Comparison of ENCODE assay signal across 16 cellular contexts in the genomic region with DNA sequence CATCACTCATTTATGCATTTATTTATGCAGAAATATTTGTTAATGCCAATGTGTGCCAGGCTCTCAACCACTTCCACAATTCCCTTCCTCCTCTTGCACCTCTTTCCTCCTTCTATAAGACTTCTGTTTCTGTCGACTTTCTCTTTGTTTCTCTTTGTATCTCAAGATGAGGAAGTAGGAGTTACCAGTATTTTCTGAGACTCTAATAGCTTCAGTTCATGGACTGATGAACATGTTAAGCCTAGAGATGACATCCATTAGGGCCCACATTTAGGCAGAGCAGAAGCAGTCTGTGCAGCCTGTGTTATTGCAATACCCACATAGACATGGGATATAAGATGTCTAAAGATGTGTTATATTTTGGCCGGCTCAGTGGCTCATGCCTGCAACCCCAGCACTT.
"Had no signal": no experiment of that assay in that cellular context is flagged by ENCODE, and none has a peak within 500 bp of the region (broad histone marks: within the 10 kb centered on the region; RNA-seq: fewer than 3 reads in every experiment).

No MANE protein-coding gene starts in this region.

- H3K4me3 ChIP-seq: gastrocnemius medialis, left ventricle myocardium inferior, prostate gland, right lobe of liver, tibial artery, vagina had no signal

- H3K27me3 ChIP-seq: gastrocnemius medialis, right lobe of liver, tibial artery, vagina had no signal

- H3K9me3 ChIP-seq: gastrocnemius medialis, prostate gland, right lobe of liver, tibial artery, vagina had no signal

- H3K27ac ChIP-seq: epithelial cell of prostate, gastrocnemius medialis, left ventricle myocardium inferior, prostate gland, right lobe of liver, tibial artery, vagina had no signal

- H3K36me3 ChIP-seq: gastrocnemius medialis, left ventricle myocardium inferior, prostate gland, right lobe of liver, tibial artery, vagina had no signal

- H3K4me1 ChIP-seq: gastrocnemius medialis, left ventricle myocardium inferior, prostate gland, right lobe of liver, tibial artery, vagina had no signal

- ATAC-seq: activated CD4-positive, CD25-positive, alpha-beta regulatory T cell treated with anti-CD3 and anti-CD28 coated beads, Interleukin-2, amount 50 U/mL, for 24 hours; activated CD8-positive, alpha-beta memory T cell treated with anti-CD3 and anti-CD28 coated beads, Interleukin-2, amount 10 ng/mL, durations not matched to agents 7 days and 5 days; gastrocnemius medialis; natural killer cell treated with Interleukin-12 subunit alpha and Interleukin-12 subunit beta and Interleukin-15 and Interleukin-18, amount 100 ng/mL, for 72 hours; right lobe of liver; stimulated activated memory B cell treated with anti-CD40 and anti-IgM and Interleukin-4, amounts not matched to agents 10 μg/mL and 1 μg/mL and 100 μg/mL, for 72 hours had no signal

- DNase-seq: activated CD8-positive, alpha-beta memory T cell treated with anti-CD3 and anti-CD28 coated beads, Interleukin-2, amount 10 ng/mL, durations not matched to agents 7 days and 5 days; activated effector memory CD4-positive, alpha-beta T cell treated with anti-CD3 and anti-CD28 coated beads, Interleukin-2, amount 50 U/mL, for 16 hours; activated T-cell treated with anti-CD3 and anti-CD28 coated beads, Interleukin-2, amount 50 U/mL, for 24 hours; amygdala; effector memory CD4-positive, alpha-beta T cell; gastrocnemius medialis; kidney; left ventricle myocardium inferior; right lobe of liver; tibial artery had no signal
